21 cellular contexts compared by ENCODE assay signal in the genomic region with DNA sequence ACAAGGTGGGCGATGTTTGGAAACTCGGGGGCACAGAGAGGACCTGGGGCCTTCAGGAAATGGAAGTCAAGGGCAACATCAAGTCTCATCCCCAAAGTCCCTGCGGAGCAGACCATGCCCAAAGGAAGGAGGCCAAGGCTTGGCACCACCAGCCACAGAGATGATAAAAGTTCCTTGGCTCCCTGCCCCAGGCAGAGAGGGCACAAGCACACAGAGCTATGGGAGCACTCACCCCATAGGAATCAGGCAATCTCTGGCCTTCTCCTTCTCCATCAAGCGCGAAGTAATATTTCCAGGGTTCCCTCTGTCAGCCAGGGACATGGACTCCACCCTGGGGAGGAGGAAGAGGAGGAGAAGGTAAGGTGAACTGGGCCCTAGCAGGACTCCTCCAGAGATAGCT. TPM values are rescaled to one million over a fixed set of nuclear protein-coding genes. Genes with fewer than 3 reads are reported as not detected.
DNase-seq lines count a peak whose midpoint lies in the region; ATAC-seq and TF ChIP-seq lines count a peak whose summit lies in the region.
"Had no signal": no experiment of that assay in that cellular context is flagged by ENCODE, and none has a peak within 500 bp of the region (broad histone marks: within the 10 kb centered on the region; RNA-seq: fewer than 3 reads in every experiment).

No MANE protein-coding gene starts in this region.

- H3K4me1 ChIP-seq in heart left ventricle: peaks cover 0 to 43% (median 25%) of the 10 kb centered on the region in 12 donors
- peaks cover 16% of the 10 kb centered on the region for H3K4me1 ChIP-seq in mucosa of descending colon (ENCODE audit: low read depth)
- peaks cover 0 to 46% (median 35%) of the 10 kb centered on the region in 5 donors for H3K4me1 ChIP-seq in subcutaneous abdominal adipose tissue (ENCODE audit: control insufficient read depth in 5 of 5, insufficient read depth in 5 of 5, low read length in 5 of 5)

- H3K4me3 Mint-ChIP-seq in activated T-cell treated with anti-CD3 and anti-CD28 coated beads, Interleukin-2, amount 50 U/mL, for 72 hours: no peak overlapping the region
- H3K4me3 Mint-ChIP-seq: activated naive CD8-positive, alpha-beta T cell; CD4-positive, alpha-beta T cell; T-helper 2 cell treated with Interferon-gamma antibody and Interleukin-4, amounts not matched to agents 5 μg/mL and 100 μg/mL, for 36 hours had no signal

- H3K9ac ChIP-seq in subcutaneous abdominal adipose tissue (ENCODE audit: low read length in 5 of 5): peak overlapping the region in 2 of 5 donors; percentile 7 to 38

- H3K4me3 ChIP-seq in heart left ventricle (no peak overlapping the region), mucosa of descending colon (no peak overlapping the region), subcutaneous abdominal adipose tissue (ENCODE audit: low read depth in 1 of 5, low read length in 5 of 5) (peak overlapping the region in 1 of 5 donors; percentile 10)
- H3K4me3 ChIP-seq: GM12878, ovary, SK-N-MC, suprapubic skin had no signal

- no peak for ATAC-seq in activated T-cell treated with anti-CD3 and anti-CD28 coated beads, Interleukin-2, amount 50 U/mL, for 72 hours (replicated peaks in 1 of 2)
- ATAC-seq in heart left ventricle (peak; percentile 42 to 66 (median 56)), mucosa of descending colon (no peak)
- ATAC-seq: foreskin keratinocyte, GM12878 had no signal

- H3K27ac ChIP-seq in heart left ventricle: peak overlapping the region in 10 of 12 donors; percentile 6 to 64 (median 38)
- peak overlapping the region; percentile 49 for H3K27ac ChIP-seq in subcutaneous abdominal adipose tissue (ENCODE audit: low read depth, low read length)
- H3K27ac ChIP-seq: foreskin keratinocyte, ovary, SK-N-MC, suprapubic skin, VCaP had no signal

- WGBS in heart left ventricle, 4 donors: 67 to 82% (median 74%) methylated on average over 5 of the region's 5 CpGs

- H3K36me3 Mint-ChIP-seq in activated T-cell treated with anti-CD3 and anti-CD28 coated beads, Interleukin-2, amount 50 U/mL, for 72 hours (ENCODE audit: insufficient read depth in 2 of 2): peaks cover 0 to 18% of the 10 kb centered on the region in 2 donors

- H3K27me3 ChIP-seq in heart left ventricle: no peaks in the 10 kb centered on the region
- no peaks in the 10 kb centered on the region for H3K27me3 ChIP-seq in subcutaneous abdominal adipose tissue (ENCODE audit: control insufficient read depth in 5 of 5, insufficient read depth in 4 of 5, low read length in 5 of 5)
- H3K27me3 ChIP-seq: foreskin keratinocyte, ovary, suprapubic skin had no signal

- TF ChIP-seq POLR2A in heart left ventricle (IDR thresholded peaks at IDR 0.05): no peak

- no peaks in the 10 kb centered on the region for H3K9me3 ChIP-seq in heart left ventricle
- H3K9me3 ChIP-seq in mucosa of descending colon: no peaks in the 10 kb centered on the region
- H3K9me3 ChIP-seq in subcutaneous abdominal adipose tissue (ENCODE audit: control insufficient read depth in 5 of 5, low read length in 5 of 5): no peaks in the 10 kb centered on the region
- H3K9me3 ChIP-seq: ovary, suprapubic skin had no signal

- no peak for DNase-seq in activated T-cell treated with anti-CD3 and anti-CD28 coated beads, Interleukin-2, amount 50 U/mL, for 72 hours
- DNase-seq in heart left ventricle (peak in 3 of 5 donors; percentile 29 to 69 (median 57)), mucosa of descending colon (peak in 2 of 3 donors; percentile 0 to 7), Ammon's horn (ENCODE audit: low spot score) (no peak), occipital lobe (lab: John Stamatoyannopoulos, UW) (no peak), NCI-H446 treated with DMSO at 0.1 percent for 48 hours (lab: John Stamatoyannopoulos, UW) (no peak)
- DNase-seq: activated CD4-positive, alpha-beta T cell treated with anti-CD3 and anti-CD28 coated beads, Interleukin-2, amount 50 U/mL, for 4 hours; CD4-positive, alpha-beta T cell; DMS79; erythroblast; foreskin keratinocyte; MV-4-11; NCI-H524 treated with DMSO at 0.1 percent for 48 hours had no signal

- no peaks in the 10 kb centered on the region for H3K9me3 Mint-ChIP-seq in activated T-cell treated with anti-CD3 and anti-CD28 coated beads, Interleukin-2, amount 50 U/mL, for 72 hours
- H3K9me3 Mint-ChIP-seq: CD4-positive, alpha-beta T cell; T-helper 2 cell treated with Interferon-gamma antibody and Interleukin-4, amounts not matched to agents 5 μg/mL and 100 μg/mL, for 36 hours had no signal

- H3K36me3 ChIP-seq in heart left ventricle (peaks cover 3 to 100% (median 99%) of the 10 kb centered on the region in 9 donors), mucosa of descending colon (ENCODE audit: low read depth) (peaks cover 3% of the 10 kb centered on the region), subcutaneous abdominal adipose tissue (ENCODE audit: control insufficient read depth in 5 of 5, insufficient read depth in 5 of 5, low read length in 5 of 5) (peaks cover 7 to 99% (median 90%) of the 10 kb centered on the region in 5 donors)
- H3K36me3 ChIP-seq: ovary had no signal

- H3K4me1 Mint-ChIP-seq in activated T-cell treated with anti-CD3 and anti-CD28 coated beads, Interleukin-2, amount 50 U/mL, for 72 hours (ENCODE audit: low read depth): peaks cover 10% of the 10 kb centered on the region

- peak overlapping the region; percentile 23 for H3K27ac Mint-ChIP-seq in activated T-cell treated with anti-CD3 and anti-CD28 coated beads, Interleukin-2, amount 50 U/mL, for 72 hours
- H3K27ac Mint-ChIP-seq: CD4-positive, alpha-beta T cell; T-helper 2 cell treated with Interferon-gamma antibody and Interleukin-4, amounts not matched to agents 5 μg/mL and 100 μg/mL, for 36 hours had no signal

- intact Hi-C loops in heart left ventricle (cut with DNase I): loop anchor here in 2 of 10 donors (10.0 kb wide), 3 partner anchors 106 to 356 kb away; no protein-coding TSS in a partner anchor
- intact Hi-C loops in mucosa of descending colon (cut with DNase I, micrococcal nuclease): no loop called here

- TF ChIP-seq CTCF in heart left ventricle (IDR thresholded peaks at IDR 0.05) (no peak), mucosa of descending colon (IDR thresholded peaks at IDR 0.05) (no peak)

- no peaks in the 10 kb centered on the region for H3K27me3 Mint-ChIP-seq in activated T-cell treated with anti-CD3 and anti-CD28 coated beads, Interleukin-2, amount 50 U/mL, for 72 hours (ENCODE audit: low read depth)
- H3K27me3 Mint-ChIP-seq: activated naive CD8-positive, alpha-beta T cell; CD4-positive, alpha-beta T cell had no signal

RNA-seq across cellular contexts. Expression of a gene that starts 7.9 kb away (rescaled TPM):
- 10 to 100 TPM; 49.7 to 52.9 TPM for total RNA-seq in activated T-cell treated with anti-CD3 and anti-CD28 coated beads, Interleukin-2, amount 50 U/mL, for 72 hours
- total RNA-seq in heart left ventricle (100 to 1,000 TPM in 7 of 9 donors, 10 to 100 TPM in 2; 84.4 to 139 (median 105) TPM), mucosa of descending colon (100 to 1,000 TPM; 102 to 201 (median 138) TPM), occipital lobe (26.2 TPM)
- 100 to 1,000 TPM in 1 of 2 donors, 10 to 100 TPM in 1; 62.7 to 136 TPM for polyA plus RNA-seq in heart left ventricle

RNA-seq across cellular contexts. Expression of a gene that starts 9.4 kb away (rescaled TPM):
- total RNA-seq in activated T-cell treated with anti-CD3 and anti-CD28 coated beads, Interleukin-2, amount 50 U/mL, for 72 hours: 10 to 100 TPM; 27.3 to 38.2 TPM
- 10 to 100 TPM in 3 of 9 donors, 1 to 10 TPM in 6; 5.4 to 47.2 (median 8.2) TPM for total RNA-seq in heart left ventricle
- 10 to 100 TPM in 1 of 2 donors, 1 to 10 TPM in 1; 3.7 to 11.7 TPM for polyA plus RNA-seq in heart left ventricle
- total RNA-seq in mucosa of descending colon: 10 to 100 TPM; 39.5 to 81.7 (median 72.4) TPM
- total RNA-seq in occipital lobe: 2.7 TPM

RNA-seq across cellular contexts. Expression of a gene that starts 36.3 kb away (rescaled TPM):
- 10 to 100 TPM; 46.3 to 51.8 TPM for total RNA-seq in activated T-cell treated with anti-CD3 and anti-CD28 coated beads, Interleukin-2, amount 50 U/mL, for 72 hours
- total RNA-seq in heart left ventricle (10 to 100 TPM; 21.4 to 38.3 (median 31.7) TPM), mucosa of descending colon (10 to 100 TPM; 40.2 to 44.0 (median 41.9) TPM), occipital lobe (54.9 TPM)
- 10 to 100 TPM; 10.4 to 32.6 TPM for polyA plus RNA-seq in heart left ventricle

Comparison
In these comparisons a context has a peak if more than half of its experiments do, and no peak if none do; other contexts are left out.
1. ATAC-seq: peak in heart left ventricle (4 of 4); none in activated T-cell treated with anti-CD3 and anti-CD28 coated beads, Interleukin-2, amount 50 U/mL, for 72 hours (0 of 2) and mucosa of descending colon (single experiment).
2. DNase-seq: peak in heart left ventricle (3 of 5) and mucosa of descending colon (2 of 3); none in activated T-cell treated with anti-CD3 and anti-CD28 coated beads, Interleukin-2, amount 50 U/mL, for 72 hours (0 of 2), Ammon's horn (single experiment), occipital lobe (single experiment) and NCI-H446 treated with DMSO at 0.1 percent for 48 hours (single experiment).